9 cellular contexts compared by ENCODE assay signal in genomic region chr11:8219257-8220021, GRCh38. TPM values are rescaled to one million over a fixed set of nuclear protein-coding genes. Genes with fewer than 3 reads are reported as not detected.
DNase-seq lines count a peak whose midpoint lies in the region; ATAC-seq lines count a peak whose summit lies in the region.
"Had no signal": no experiment of that assay in that cellular context is flagged by ENCODE, and none has a peak within 500 bp of the region (broad histone marks: within the 10 kb centered on the region; RNA-seq: fewer than 3 reads in every experiment).

No MANE protein-coding gene starts in this region.

- no peaks in the 10 kb centered on the region for H3K9me3 Mint-ChIP-seq in activated T-helper 1 cell treated with anti-CD3 and anti-CD28 coated beads, Interleukin-12 subunit alpha, Interleukin-12 subunit beta, Interleukin-2, Interleukin-4 antibody, amounts not matched to agents 30 ng/mL and 10 ng/mL and 1 ng/mL, durations not matched to agents 14 hours and 24 hours and 36 hours
- H3K9me3 Mint-ChIP-seq: activated naive CD8-positive, alpha-beta T cell treated with anti-CD3 and anti-CD28 coated beads, Interleukin-2, amount 10 ng/mL, durations not matched to agents 7 days and 5 days had no signal

- peaks cover 12% of the 10 kb centered on the region for H3K4me1 Mint-ChIP-seq in activated T-helper 1 cell treated with anti-CD3 and anti-CD28 coated beads, Interleukin-12 subunit alpha, Interleukin-12 subunit beta, Interleukin-2, Interleukin-4 antibody, amounts not matched to agents 30 ng/mL and 10 ng/mL and 1 ng/mL, durations not matched to agents 14 hours and 24 hours and 36 hours (ENCODE audit: low read depth)

- H3K27ac Mint-ChIP-seq in activated T-helper 1 cell treated with anti-CD3 and anti-CD28 coated beads, Interleukin-12 subunit alpha, Interleukin-12 subunit beta, Interleukin-2, Interleukin-4 antibody, amounts not matched to agents 30 ng/mL and 10 ng/mL and 1 ng/mL, durations not matched to agents 14 hours and 24 hours and 36 hours = no peak overlapping the region
- H3K27ac Mint-ChIP-seq: activated naive CD8-positive, alpha-beta T cell treated with anti-CD3 and anti-CD28 coated beads, Interleukin-2, amount 10 ng/mL, durations not matched to agents 7 days and 5 days had no signal

- no peaks in the 10 kb centered on the region for H3K36me3 Mint-ChIP-seq in activated T-helper 1 cell treated with anti-CD3 and anti-CD28 coated beads, Interleukin-12 subunit alpha, Interleukin-12 subunit beta, Interleukin-2, Interleukin-4 antibody, amounts not matched to agents 30 ng/mL and 10 ng/mL and 1 ng/mL, durations not matched to agents 14 hours and 24 hours and 36 hours (ENCODE audit: low read depth)
- H3K36me3 Mint-ChIP-seq: activated naive CD8-positive, alpha-beta T cell treated with anti-CD3 and anti-CD28 coated beads, Interleukin-2, amount 10 ng/mL, durations not matched to agents 7 days and 5 days had no signal

- no peak overlapping the region for H3K4me3 Mint-ChIP-seq in activated T-helper 1 cell treated with anti-CD3 and anti-CD28 coated beads, Interleukin-12 subunit alpha, Interleukin-12 subunit beta, Interleukin-2, Interleukin-4 antibody, amounts not matched to agents 30 ng/mL and 10 ng/mL and 1 ng/mL, durations not matched to agents 14 hours and 24 hours and 36 hours
- H3K4me3 Mint-ChIP-seq: activated naive CD8-positive, alpha-beta T cell treated with anti-CD3 and anti-CD28 coated beads, Interleukin-2, amount 10 ng/mL, durations not matched to agents 7 days and 5 days had no signal

- DNase-seq in NK-92 treated with Interleukin-12 subunit alpha and Interleukin-12 subunit beta, amount 100 ng/mL, for 24 hours (lab: John Stamatoyannopoulos, UW) = peak; percentile 7
- DNase-seq in NK-92 (lab: John Stamatoyannopoulos, UW; ENCODE audit: unreplicated experiment) (no peak), NCI-H2029 treated with DMSO at 0.1 percent for 48 hours (lab: John Stamatoyannopoulos, UW) (peak; percentile 9), astrocyte of the hippocampus (ENCODE audit: low read depth, low spot score) (peak; percentile 73), left colon (peak in 1 of 2 donors; percentile 60)
- DNase-seq in activated T-helper 1 cell treated with anti-CD3 and anti-CD28 coated beads, Interleukin-12 subunit alpha, Interleukin-12 subunit beta, Interleukin-2, Interleukin-4 antibody, amounts not matched to agents 30 ng/mL and 10 ng/mL and 1 ng/mL, durations not matched to agents 14 hours and 24 hours and 36 hours (ENCODE audit: low spot score) = no peak
- no peak for DNase-seq in activated CD4-positive, CD25-positive, alpha-beta regulatory T cell (lab: John Stamatoyannopoulos, UW)
- DNase-seq: activated naive CD8-positive, alpha-beta T cell treated with anti-CD3 and anti-CD28 coated beads, Interleukin-2, amount 10 ng/mL, durations not matched to agents 7 days and 5 days had no signal

- ATAC-seq in GM21528 (IDR thresholded peaks at IDR 0.05; ENCODE audit: low FRiP score, unreplicated experiment) (peak; percentile 70), left colon (peak; percentile 53)

- H3K27me3 Mint-ChIP-seq in activated T-helper 1 cell treated with anti-CD3 and anti-CD28 coated beads, Interleukin-12 subunit alpha, Interleukin-12 subunit beta, Interleukin-2, Interleukin-4 antibody, amounts not matched to agents 30 ng/mL and 10 ng/mL and 1 ng/mL, durations not matched to agents 14 hours and 24 hours and 36 hours (ENCODE audit: insufficient read depth) = peaks cover 10% of the 10 kb centered on the region

- intact Hi-C loops in left colon (cut with DNase I, micrococcal nuclease) = loop anchor here in 1 of 2 donors (10.0 kb wide), 1 partner anchor 345 kb away; no protein-coding TSS in a partner anchor
- intact Hi-C loops in activated T-helper 1 cell treated with anti-CD3 and anti-CD28 coated beads, Interleukin-12 subunit alpha, Interleukin-12 subunit beta, Interleukin-2, Interleukin-4 antibody, amounts not matched to agents 30 ng/mL and 10 ng/mL and 1 ng/mL, durations not matched to agents 14 hours and 24 hours and 36 hours (cut with micrococcal nuclease) = no loop called here

RNA-seq across cellular contexts. Expression of gene LMO1, which starts 44.2 kb away (rescaled TPM):
- not detected for total RNA-seq in left colon
- not detected in 2 replicates for total RNA-seq in activated T-helper 1 cell treated with anti-CD3 and anti-CD28 coated beads, Interleukin-12 subunit alpha, Interleukin-12 subunit beta, Interleukin-2, Interleukin-4 antibody, amounts not matched to agents 30 ng/mL and 10 ng/mL and 1 ng/mL, durations not matched to agents 14 hours and 24 hours and 36 hours
- total RNA-seq: activated naive CD8-positive, alpha-beta T cell treated with anti-CD3 and anti-CD28 coated beads, Interleukin-2, amount 10 ng/mL, durations not matched to agents 7 days and 5 days had no signal

RNA-seq across cellular contexts. Expression of gene RIC3, which starts 50.6 kb away (rescaled TPM):
- 1 to 10 TPM; 1.4 to 3.3 TPM for total RNA-seq in left colon
- total RNA-seq in activated T-helper 1 cell treated with anti-CD3 and anti-CD28 coated beads, Interleukin-12 subunit alpha, Interleukin-12 subunit beta, Interleukin-2, Interleukin-4 antibody, amounts not matched to agents 30 ng/mL and 10 ng/mL and 1 ng/mL, durations not matched to agents 14 hours and 24 hours and 36 hours = 4.7 and 7.4 TPM in 2 replicates

Comparison
In these comparisons a context has a peak if more than half of its experiments do, and no peak if none do; other contexts are left out.
1. DNase-seq: peak in NK-92 treated with Interleukin-12 subunit alpha and Interleukin-12 subunit beta, amount 100 ng/mL, for 24 hours (single experiment), NCI-H2029 treated with DMSO at 0.1 percent for 48 hours (single experiment) and astrocyte of the hippocampus (single experiment); none in NK-92 (single experiment), activated T-helper 1 cell treated with anti-CD3 and anti-CD28 coated beads, Interleukin-12 subunit alpha, Interleukin-12 subunit beta, Interleukin-2, Interleukin-4 antibody, amounts not matched to agents 30 ng/mL and 10 ng/mL and 1 ng/mL, durations not matched to agents 14 hours and 24 hours and 36 hours (single experiment) and activated CD4-positive, CD25-positive, alpha-beta regulatory T cell (0 of 4).